ENCODE assay signal across 31 cellular contexts in genomic region chr22:29199702-29200400, GRCh38. TPM values are rescaled to one million over a fixed set of nuclear protein-coding genes. Genes with fewer than 3 reads are reported as not detected.
DNase-seq lines count a peak whose midpoint lies in the region; ATAC-seq, FAIRE-seq and TF ChIP-seq lines count a peak whose summit lies in the region.
"Had no signal": no experiment of that assay in that cellular context is flagged by ENCODE, and none has a peak within 500 bp of the region (broad histone marks: within the 10 kb centered on the region; RNA-seq: fewer than 3 reads in every experiment).

No MANE protein-coding gene starts in this region.

- H3K36me3 Mint-ChIP-seq in neural progenitor cell = peaks cover 3% of the 10 kb centered on the region
- H3K36me3 Mint-ChIP-seq: activated naive CD4-positive, alpha-beta T cell treated with anti-CD3 and anti-CD28 coated beads, Interleukin-2, amount 50 U/mL, for 72 hours had no signal

- no peak overlapping the region for H2AFZ ChIP-seq in neural progenitor cell (replicated peaks)

- no peaks in the 10 kb centered on the region for H3K9me3 Mint-ChIP-seq in neural progenitor cell
- H3K9me3 Mint-ChIP-seq: activated naive CD4-positive, alpha-beta T cell treated with anti-CD3 and anti-CD28 coated beads, Interleukin-2, amount 50 U/mL, for 72 hours had no signal

- H3F3A ChIP-seq in neural progenitor cell (ENCODE audit: low read depth) = peaks cover 22% of the 10 kb centered on the region

- intact Hi-C loops in ovary (cut with DNase I) = no loop called here

- DNase-seq in D341Med (ENCODE audit: low spot score) = peak; percentile 28
- peak; percentile 5 for DNase-seq in HEK293T (ENCODE audit: extremely low spot score)
- DNase-seq in ecto neural progenitor cell (ENCODE audit: low spot score) = peak; percentile 42
- DNase-seq in neural progenitor cell (ENCODE audit: low spot score) = no peak
- DNase-seq in D721Med (ENCODE audit: insufficient read length, low spot score) = no peak
- DNase-seq in ovary = no peak
- DNase-seq in stimulated activated CD8-positive, alpha-beta memory T cell treated with anti-CD3 and anti-CD28 coated beads, Interleukin-4, amount 100 ng/mL, for 48 hours = no peak
- DNase-seq: activated CD4-positive, alpha-beta T cell treated with anti-CD3 and anti-CD28 coated beads for 48 hours; activated CD8-positive, alpha-beta memory T cell treated with anti-CD3 and anti-CD28 coated beads for 24 hours; activated T-cell treated with anti-CD3 and anti-CD28 coated beads for 4 hours; amygdala; H9; left ventricle myocardium inferior; MV-4-11; naive B cell; NCI-H1436 treated with DMSO at 0.1 percent for 48 hours; NCI-H774; nucleus accumbens; psoas muscle; SJCRH30; stimulated activated naive B cell treated with anti-CD40 and anti-IgM and Interleukin-4, amounts not matched to agents 10 μg/mL and 1 μg/mL and 100 μg/mL, for 72 hours; substantia nigra; T1000; trophoblast cell; WERI-Rb-1 had no signal

- peaks cover 7% of the 10 kb centered on the region for H3K4me1 ChIP-seq in neural progenitor cell
- H3K4me1 ChIP-seq in ovary (ENCODE audit: insufficient read depth) = no peaks in the 10 kb centered on the region
- H3K4me1 ChIP-seq: psoas muscle, sigmoid colon had no signal

- H3K27ac ChIP-seq in neural progenitor cell = no peak overlapping the region
- no peak overlapping the region for H3K27ac ChIP-seq in ovary
- H3K27ac ChIP-seq: brain microvascular endothelial cell, C4-2B, left ventricle myocardium inferior, psoas muscle, sigmoid colon, SJCRH30, WERI-Rb-1 had no signal

- CTCF ChIA-PET in HEK293T (lab: Yijun Ruan, JAX) = interaction anchor here (1.3 kb wide), 1 partner anchor 46 kb away, joined by 5 read pairs; no protein-coding TSS in a partner anchor

- WGBS in ovary, 3 donors = 76 to 78% (median 78%) methylated on average over 8 of the region's 8 CpGs

- no peaks in the 10 kb centered on the region for H3K79me2 ChIP-seq in neural progenitor cell (ENCODE audit: low read depth)

- TF ChIP-seq EP300 in ovary (IDR thresholded peaks at IDR 0.05) = no peak

- H3K9me3 ChIP-seq in neural progenitor cell (ENCODE audit: low read depth) (no peaks in the 10 kb centered on the region), ovary (no peaks in the 10 kb centered on the region)
- H3K9me3 ChIP-seq: psoas muscle, sigmoid colon, SJCRH30 had no signal

- no peak overlapping the region for H3K4me3 ChIP-seq in neural progenitor cell
- H3K4me3 ChIP-seq in ovary = no peak overlapping the region
- H3K4me3 ChIP-seq: left ventricle myocardium inferior, psoas muscle, sigmoid colon, SJCRH30 had no signal

- H3K4me3 Mint-ChIP-seq in neural progenitor cell = no peak overlapping the region
- H3K4me3 Mint-ChIP-seq: H9; stimulated activated naive B cell treated with anti-CD40 and anti-IgM and Interleukin-4, amounts not matched to agents 10 μg/mL and 1 μg/mL and 100 μg/mL, for 72 hours had no signal

- no peak for ATAC-seq in HG03139 (IDR thresholded peaks at IDR 0.05; ENCODE audit: unreplicated experiment)
- ATAC-seq: activated naive CD4-positive, alpha-beta T cell treated with anti-CD3 and anti-CD28 coated beads, Interleukin-2, amount 50 U/mL, for 72 hours; psoas muscle; stimulated activated naive B cell treated with anti-CD40 and anti-IgM and Interleukin-4, amounts not matched to agents 10 μg/mL and 1 μg/mL and 100 μg/mL, for 72 hours had no signal

- peaks cover 52% of the 10 kb centered on the region for H3K4me1 Mint-ChIP-seq in neural progenitor cell

- no peak for FAIRE-seq in D721Med (lab: Jason Lieb, UNC)
- FAIRE-seq: islet of Langerhans had no signal

- H3K9ac ChIP-seq in neural progenitor cell = no peak overlapping the region

- TF ChIP-seq CTCF in neural progenitor cell (IDR thresholded peaks at IDR 0.05) = no peak
- TF ChIP-seq CTCF in D721Med (IDR thresholded peaks at IDR 0.05; ENCODE audit: insufficient read depth, missing control alignments) = no peak
- TF ChIP-seq CTCF in ovary (IDR thresholded peaks at IDR 0.05) = no peak

- H3K36me3 ChIP-seq in neural progenitor cell (no peaks in the 10 kb centered on the region), ovary (no peaks in the 10 kb centered on the region)
- H3K36me3 ChIP-seq: brain microvascular endothelial cell, left ventricle myocardium inferior, sigmoid colon, SJCRH30, WERI-Rb-1 had no signal

- no peak for TF ChIP-seq POLR2A in ovary (IDR thresholded peaks at IDR 0.05)

- POLR2A ChIA-PET in HEK293T (lab: Yijun Ruan, JAX) = no interaction called here

- H3K4me2 ChIP-seq in neural progenitor cell = no peak overlapping the region

- peaks cover 11% of the 10 kb centered on the region for H3K27me3 Mint-ChIP-seq in neural progenitor cell (ENCODE audit: insufficient read depth, low read depth)

- no peaks in the 10 kb centered on the region for H4K20me1 ChIP-seq in neural progenitor cell (ENCODE audit: low read depth)

- H3K27me3 ChIP-seq in neural progenitor cell (peaks cover 2% of the 10 kb centered on the region), ovary (no peaks in the 10 kb centered on the region)
- H3K27me3 ChIP-seq: brain microvascular endothelial cell, sigmoid colon, SJCRH30 had no signal

- peak overlapping the region; percentile 96 for H3K27ac Mint-ChIP-seq in neural progenitor cell
- H3K27ac Mint-ChIP-seq: activated naive CD4-positive, alpha-beta T cell treated with anti-CD3 and anti-CD28 coated beads, Interleukin-2, amount 50 U/mL, for 72 hours; H9; naive B cell; stimulated activated naive B cell treated with anti-CD40 and anti-IgM and Interleukin-4, amounts not matched to agents 10 μg/mL and 1 μg/mL and 100 μg/mL, for 72 hours had no signal

TF ChIP-seq in HEK293T, 16 proteins besides CTCF, POLR2A, EP300 and RAD21:
- TF ChIP-seq ELF4 (IDR thresholded peaks at IDR 0.05) (no peak), NFRKB (IDR thresholded peaks at IDR 0.05) (no peak)

RNA-seq across cellular contexts. Expression of gene EMID1, which starts 5.8 kb away (rescaled TPM):
- 6.7 and 17.7 TPM in 2 replicates for total RNA-seq in neural progenitor cell (ENCODE audit: low replicate concordance)
- total RNA-seq in ovary = 10 to 100 TPM in 1 of 7 donors, 1 to 10 TPM in 6; 6.7 to 10.8 (median 8.6) TPM
- polyA plus RNA-seq in ovary = 10 to 100 TPM in 1 of 2 donors, 1 to 10 TPM in 1; 2.6 to 11.2 TPM

Comparison
In these comparisons a context has a peak if more than half of its experiments do, and no peak if none do; other contexts are left out.
1. DNase-seq: peak in D341Med (single experiment), HEK293T (single experiment) and ecto neural progenitor cell (single experiment); none in neural progenitor cell (single experiment), D721Med (single experiment), ovary (0 of 5) and stimulated activated CD8-positive, alpha-beta memory T cell treated with anti-CD3 and anti-CD28 coated beads, Interleukin-4, amount 100 ng/mL, for 48 hours (single experiment).